ENCODE assay signal across 11 cellular contexts in the genomic region with DNA sequence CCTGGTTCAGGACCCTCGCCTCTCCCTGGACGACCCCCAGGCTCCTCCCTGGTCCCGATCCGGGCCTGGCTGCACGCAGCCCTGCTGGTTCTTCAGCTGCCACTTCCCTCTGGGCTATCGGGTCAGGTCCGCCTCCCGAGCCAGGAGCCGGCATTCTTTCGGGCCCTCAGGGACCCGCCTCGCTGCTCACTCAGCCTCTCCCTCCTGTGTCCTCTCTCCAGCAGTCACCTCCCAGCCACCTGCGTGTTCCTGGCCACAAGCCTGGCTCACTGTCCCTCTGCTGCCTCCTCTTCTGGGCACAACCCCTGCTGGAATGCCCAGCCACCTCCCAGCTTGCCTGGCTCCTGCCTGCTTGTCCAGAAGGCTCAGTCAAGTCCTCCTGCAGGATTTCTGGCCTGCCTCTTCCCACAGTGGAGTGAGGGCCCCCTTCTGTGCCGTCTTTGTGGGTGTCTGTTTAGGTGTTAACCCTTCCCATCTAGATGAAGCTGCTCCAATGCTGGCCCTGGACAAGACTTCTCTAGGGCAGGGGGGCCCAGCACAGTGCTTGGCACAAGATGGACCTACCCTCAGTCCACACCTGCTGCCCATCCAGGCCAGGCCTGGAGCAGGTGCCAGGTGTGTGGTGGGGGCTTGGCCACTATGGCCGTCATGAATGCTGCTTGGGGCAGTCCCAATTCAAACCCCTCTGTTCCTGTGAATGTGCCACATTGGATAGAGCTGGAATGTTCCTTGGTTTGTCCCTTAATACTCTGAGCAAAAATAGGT. TPM values are rescaled to one million over a fixed set of nuclear protein-coding genes. Genes with fewer than 3 reads are reported as not detected.
A peak's percentile ranks its signal among the peaks of the same experiment; 100 is the strongest.
DNase-seq lines count a peak whose midpoint lies in the region; ATAC-seq, FAIRE-seq and TF ChIP-seq lines count a peak whose summit lies in the region.
"Had no signal": no experiment of that assay in that cellular context is flagged by ENCODE, and none has a peak within 500 bp of the region (broad histone marks: within the 10 kb centered on the region; RNA-seq: fewer than 3 reads in every experiment).

No MANE protein-coding gene starts in this region.

- peaks cover 0 to 4% (median 0%) of the 10 kb centered on the region in 4 experiments; a peak in 1 of 7 replicates for H3K27me3 ChIP-seq in H1 (replicated peaks in 1 of 4; ENCODE audit: control insufficient read depth in 3 of 4, extremely low read depth in 1 of 4, insufficient read depth in 3 of 4, low read length in 3 of 4)
- H3K27me3 ChIP-seq in uterus = no peaks in the 10 kb centered on the region

- no peak overlapping the region for H3K27ac Mint-ChIP-seq in activated naive CD4-positive, alpha-beta T cell treated with anti-CD3 and anti-CD28 coated beads, Interleukin-2, amount 10 ng/mL, durations not matched to agents 7 days and 5 days
- peak overlapping the region in 1 of 10 donors; percentile 60 for H3K27ac Mint-ChIP-seq in naive thymus-derived CD8-positive, alpha-beta T cell
- H3K27ac Mint-ChIP-seq: activated naive CD8-positive, alpha-beta T cell treated with anti-CD3 and anti-CD28 coated beads, Interleukin-2, amount 10 ng/mL, durations not matched to agents 7 days and 5 days had no signal

- H4K91ac ChIP-seq in H1 (replicated peaks; ENCODE audit: insufficient read length, low read length) = no peak overlapping the region

- POLR2A ChIA-PET in H1 (lab: Charles Lee; ENCODE audit: partially characterized antibody) = interaction anchor here (0.8 to 1.4 kb wide), 2 partner anchors 15 to 55 kb away, joined by 3 to 4 read pairs; no protein-coding TSS in a partner anchor
- POLR2A ChIA-PET in naive thymus-derived CD8-positive, alpha-beta T cell (lab: Charles Lee) = no interaction called here

- H2AK5ac ChIP-seq in H1 (ENCODE audit: low read depth, low read length) = no peak overlapping the region

- H3K23ac ChIP-seq in H1 (ENCODE audit: insufficient read length) = no peak overlapping the region

- no peak overlapping the region for H2BK12ac ChIP-seq in H1 (ENCODE audit: low read depth, low read length)

- no peak overlapping the region for H3K4ac ChIP-seq in H1 (replicated peaks; ENCODE audit: insufficient read length, low read depth, low read length)

- no peak overlapping the region for H3K56ac ChIP-seq in H1 (replicated peaks; ENCODE audit: insufficient read length, low read depth, low read length)

- WGBS in H1 (ENCODE audit: extremely low coverage in 1 of 2, insufficient coverage in 1 of 2, insufficient read length in 1 of 2, insufficient replicate concordance in 2 of 2, low coverage in 1 of 2, low lambda C conversion rate in 2 of 2, missing lambda C conversion rate in 1 of 2), 2 experiments = 95% methylated on average over 15 of the region's 15 CpGs; no CpG with 5 or more reads in 1 of the 2 experiments

- H3K4me3 Mint-ChIP-seq in activated naive CD4-positive, alpha-beta T cell treated with anti-CD3 and anti-CD28 coated beads, Interleukin-2, amount 10 ng/mL, durations not matched to agents 7 days and 5 days = peak overlapping the region; percentile 29
- peak overlapping the region in 8 of 10 donors; percentile 33 to 91 (median 75) for H3K4me3 Mint-ChIP-seq in naive thymus-derived CD8-positive, alpha-beta T cell
- H3K4me3 Mint-ChIP-seq: activated naive CD8-positive, alpha-beta T cell treated with anti-CD3 and anti-CD28 coated beads, Interleukin-2, amount 10 ng/mL, durations not matched to agents 7 days and 5 days had no signal

- H4K5ac ChIP-seq in H1 (ENCODE audit: insufficient read length, low read depth, low read length) = no peak overlapping the region

- peak overlapping the region; percentile 69 for H4K8ac ChIP-seq in H1 (ENCODE audit: extremely low read depth, insufficient read depth, low read length)

- H3K4me3 ChIP-seq in H1 (ENCODE audit: extremely low read depth in 1 of 4, insufficient read depth in 2 of 4, low read depth in 3 of 4, low read length in 4 of 4) (no peak overlapping the region), uterus (peak overlapping the region; percentile 88 to 99)

- H3K36me3 ChIP-seq in H1 (ENCODE audit: control insufficient read depth in 2 of 4, insufficient read depth in 4 of 4, low read length in 3 of 4) (no peaks in the 10 kb centered on the region), uterus (no peaks in the 10 kb centered on the region)

- no peak overlapping the region for H2AFZ ChIP-seq in H1 (ENCODE audit: low read length)

- H3K27ac ChIP-seq in H1 (ENCODE audit: low read depth, low read length) = no peak overlapping the region
- peak overlapping the region; percentile 93 to 94 for H3K27ac ChIP-seq in uterus
- H3K27ac ChIP-seq: foreskin keratinocyte had no signal

- H3K4me2 ChIP-seq in H1 (ENCODE audit: insufficient read depth in 1 of 2, low read depth in 2 of 2, low read length in 2 of 2) = no peak overlapping the region

- peaks cover 4 to 14% of the 10 kb centered on the region in 2 experiments for H4K20me1 ChIP-seq in H1 (replicated peaks in 1 of 2; ENCODE audit: control insufficient read depth in 1 of 2, insufficient read depth in 2 of 2, low read length in 2 of 2)

- H3K18ac ChIP-seq in H1 (ENCODE audit: extremely low read depth, low read length) = no peak overlapping the region

- CTCF ChIA-PET in activated naive CD4-positive, alpha-beta T cell treated with anti-CD3 and anti-CD28 coated beads, Interleukin-2, amount 10 ng/mL, durations not matched to agents 7 days and 5 days (lab: Charles Lee) = interaction anchor here (1.1 to 24.7 kb wide), 3 partner anchors 21 to 56 kb away, joined by 3 to 504 read pairs (median 3); no protein-coding TSS in a partner anchor
- CTCF ChIA-PET in H1 (lab: Charles Lee; ENCODE audit: partially characterized antibody) = interaction anchor here (0.6 to 37.7 kb wide), 5 partner anchors 13 to 1861 kb away, joined by 3 to 908 read pairs (median 4); no protein-coding TSS in a partner anchor

- FAIRE-seq in H1 (lab: Jason Lieb, UNC) = no peak
- FAIRE-seq: H54 had no signal

- TF ChIP-seq CTCF in H1 (IDR thresholded peaks at IDR 0.05; ENCODE audit: control extremely low read depth in 1 of 3, insufficient read depth in 1 of 3, low read depth in 1 of 3, low read length in 3 of 3) (no peak), uterus (IDR thresholded peaks at IDR 0.05) (no peak)

- no peak overlapping the region for H2BK5ac ChIP-seq in H1 (ENCODE audit: low read depth, low read length)

- TF ChIP-seq RAD21 in H1 (IDR thresholded peaks at IDR 0.05 in 1 of 2, conservative IDR thresholded peaks at IDR 0.05 in 1 of 2; ENCODE audit: low read depth in 2 of 2, low read length in 2 of 2) = no peak

- peaks cover 0 to 6% of the 10 kb centered on the region in 2 experiments; a peak in 1 of 4 replicates for H3K79me2 ChIP-seq in H1 (ENCODE audit: control insufficient read depth in 1 of 2, insufficient read depth in 2 of 2, low read length in 2 of 2)

- 0 out of 2 replicates have a peak, but pooled peaks cover 2% of the 10 kb centered on the region for H3K79me1 ChIP-seq in H1 (ENCODE audit: low read depth, low read length)

- H3K27me3 Mint-ChIP-seq in activated naive CD4-positive, alpha-beta T cell treated with anti-CD3 and anti-CD28 coated beads, Interleukin-2, amount 10 ng/mL, durations not matched to agents 7 days and 5 days = peaks cover 52% of the 10 kb centered on the region
- H3K27me3 Mint-ChIP-seq in naive thymus-derived CD8-positive, alpha-beta T cell = peaks cover 0 to 6% (median 1%) of the 10 kb centered on the region in 5 donors

- TF ChIP-seq POLR2A in H1 (IDR thresholded peaks at IDR 0.05; ENCODE audit: control extremely low read depth in 1 of 2, low read depth in 2 of 2, low read length in 2 of 2) (no peak), uterus (IDR thresholded peaks at IDR 0.05) (peak in 1 of 2 donors; percentile 44)

- TF ChIP-seq EP300 in H1 (IDR thresholded peaks at IDR 0.05; ENCODE audit: borderline replicate concordance in 1 of 2, low read depth in 2 of 2, low read length in 2 of 2) = no peak

- DNase-seq in activated naive CD4-positive, alpha-beta T cell treated with anti-CD3 and anti-CD28 coated beads, Interleukin-2, amount 10 ng/mL, durations not matched to agents 7 days and 5 days = no peak
- no peak for DNase-seq in activated naive CD4-positive, alpha-beta T cell treated with Interleukin-2 at 50 U/mL for 16 hours
- DNase-seq in H1 (ENCODE audit: low read depth in 1 of 2, low spot score in 2 of 2) (no peak), uterus (no peak), hippocampal formation (lab: John Stamatoyannopoulos, UW) (no peak), NCI-H2171 (lab: John Stamatoyannopoulos, UW) (no peak)
- no peak for DNase-seq in naive thymus-derived CD8-positive, alpha-beta T cell
- DNase-seq: activated naive CD8-positive, alpha-beta T cell treated with anti-CD3 and anti-CD28 coated beads, Interleukin-2, amount 10 ng/mL, durations not matched to agents 7 days and 5 days; foreskin keratinocyte had no signal

- ATAC-seq in naive thymus-derived CD8-positive, alpha-beta T cell = no peak
- ATAC-seq in HG03045 (IDR thresholded peaks at IDR 0.05; ENCODE audit: unreplicated experiment) = no peak
- ATAC-seq: foreskin keratinocyte had no signal

- H3K4me1 Mint-ChIP-seq in activated naive CD4-positive, alpha-beta T cell treated with anti-CD3 and anti-CD28 coated beads, Interleukin-2, amount 10 ng/mL, durations not matched to agents 7 days and 5 days = peaks cover 16% of the 10 kb centered on the region
- peaks cover 17 to 36% (median 26%) of the 10 kb centered on the region in 4 donors for H3K4me1 Mint-ChIP-seq in naive thymus-derived CD8-positive, alpha-beta T cell

- H3K14ac ChIP-seq in H1 (ENCODE audit: insufficient read length) = no peak overlapping the region

- H3K9me3 Mint-ChIP-seq in activated naive CD4-positive, alpha-beta T cell treated with anti-CD3 and anti-CD28 coated beads, Interleukin-2, amount 10 ng/mL, durations not matched to agents 7 days and 5 days = no peaks in the 10 kb centered on the region
- H3K9me3 Mint-ChIP-seq in naive thymus-derived CD8-positive, alpha-beta T cell = no peaks in the 10 kb centered on the region
- H3K9me3 Mint-ChIP-seq: activated naive CD8-positive, alpha-beta T cell treated with anti-CD3 and anti-CD28 coated beads, Interleukin-2, amount 10 ng/mL, durations not matched to agents 7 days and 5 days had no signal

- H3K36me3 Mint-ChIP-seq in activated naive CD4-positive, alpha-beta T cell treated with anti-CD3 and anti-CD28 coated beads, Interleukin-2, amount 10 ng/mL, durations not matched to agents 7 days and 5 days = no peaks in the 10 kb centered on the region
- H3K36me3 Mint-ChIP-seq in naive thymus-derived CD8-positive, alpha-beta T cell = no peaks in the 10 kb centered on the region
- H3K36me3 Mint-ChIP-seq: activated naive CD8-positive, alpha-beta T cell treated with anti-CD3 and anti-CD28 coated beads, Interleukin-2, amount 10 ng/mL, durations not matched to agents 7 days and 5 days had no signal

- H3K23me2 ChIP-seq in H1 (ENCODE audit: low read depth, low read length) = peaks cover 6% of the 10 kb centered on the region; the same call in 1 of the 2 replicates

- intact Hi-C loops in uterus (cut with DNase I; ENCODE audit: low total_unique reads) = no loop called here

- H3K9ac ChIP-seq in H1 (replicated peaks in 1 of 4; ENCODE audit: extremely low read depth in 1 of 4, low read depth in 3 of 4, low read length in 3 of 4) = no peak overlapping the region

- H3K4me1 ChIP-seq in H1 (replicated peaks in 1 of 4; ENCODE audit: control insufficient read depth in 3 of 4, insufficient read depth in 4 of 4, low read length in 3 of 4) (peaks cover 4 to 22% (median 11%) of the 10 kb centered on the region in 4 experiments), uterus (peaks cover 19 to 32% of the 10 kb centered on the region in 2 donors)
- H3K4me1 ChIP-seq: foreskin keratinocyte had no signal

- H2BK20ac ChIP-seq in H1 (ENCODE audit: low read length) = no peak overlapping the region

- no peaks in the 10 kb centered on the region for H3K9me3 ChIP-seq in H1 (ENCODE audit: insufficient read depth in 2 of 2, low read depth in 1 of 2, low read length in 1 of 2)
- H3K9me3 ChIP-seq in uterus = no peaks in the 10 kb centered on the region

- no peak overlapping the region for H2BK15ac ChIP-seq in H1 (ENCODE audit: low read length)

- no peak overlapping the region for H2BK120ac ChIP-seq in H1 (replicated peaks; ENCODE audit: low read depth, low read length)

RNA-seq across cellular contexts. Expression of gene WFS1, which starts 2.2 kb away (rescaled TPM):
- 29.1 and 34.0 TPM in 2 replicates for total RNA-seq in H1 (2021; fragmentation: NEBNext Ultra II Directional; extraction: Animal tissue kit (Norgen Biotek cat#: 25700))
- polyA plus RNA-seq in H1 (2011; rRNA removed) = 43.1 and 55.7 TPM in 2 replicates
- polyA plus RNA-seq in H1 (2011; cell fraction: cytosol; rRNA removed) = 24.1 TPM
- polyA plus RNA-seq in H1 (2011; cell fraction: nucleus; rRNA removed) = 61.1 TPM
- 24.6 to 36.6 TPM (median 30.1 TPM) in 4 replicates for polyA plus RNA-seq in H1 (2012, experiment 1 of 2)
- 30.5 TPM for polyA plus RNA-seq in H1 (2012, experiment 2 of 2)
- polyA plus RNA-seq in H1 (2013, experiment 1 of 2) = 46.0 TPM
- polyA plus RNA-seq in H1 (2013, experiment 2 of 2) = 45.6 TPM
- polyA minus RNA-seq in H1 (2011; rRNA and poly(A)+ RNA removed) = 30.6 and 54.0 TPM in 2 replicates
- polyA minus RNA-seq in H1 (2011; cell fraction: cytosol; rRNA and poly(A)+ RNA removed) = 20.2 TPM
- 24.3 TPM for polyA minus RNA-seq in H1 (2011; cell fraction: nucleus; rRNA and poly(A)+ RNA removed)
- 1 to 10 TPM; 4.8 to 5.9 TPM for total RNA-seq in naive thymus-derived CD8-positive, alpha-beta T cell
- 1 to 10 TPM; 2.9 to 5.4 (median 4.7) TPM for polyA plus RNA-seq in naive thymus-derived CD8-positive, alpha-beta T cell
- total RNA-seq in uterus = 100 to 1,000 TPM in 1 of 4 donors, 10 to 100 TPM in 3; 27.5 to 118 (median 51.9) TPM

Comparison
In these comparisons a context has a peak if more than half of its experiments do, and no peak if none do; other contexts are left out.
1. H3K4me3 ChIP-seq: peak in uterus (2 of 2); none in H1 (0 of 4).